20 cellular contexts compared by ENCODE assay signal in genomic region chr17:73765824-73766563, GRCh38.
DNase-seq lines count a peak whose midpoint lies in the region; ATAC-seq and TF ChIP-seq lines count a peak whose summit lies in the region.
"Had no signal": no experiment of that assay in that cellular context is flagged by ENCODE, and none has a peak within 500 bp of the region (broad histone marks: within the 10 kb centered on the region; RNA-seq: fewer than 3 reads in every experiment).

No MANE protein-coding gene starts in this region.

- no peaks in the 10 kb centered on the region for H3K9me3 ChIP-seq in right atrium auricular region
- no peaks in the 10 kb centered on the region for H3K9me3 ChIP-seq in endodermal cell (ENCODE audit: control insufficient read depth, low read length)
- H3K9me3 ChIP-seq: left lung, psoas muscle, suprapubic skin had no signal

- ATAC-seq in Right ventricle myocardium superior (ENCODE audit: poor library complexity) (peak; percentile 59), HG03457 (IDR thresholded peaks at IDR 0.05; ENCODE audit: unreplicated experiment) (no peak)
- ATAC-seq: esophagus mucosa, left lung, PC-3, psoas muscle, WTC11 had no signal

- no peak for TF ChIP-seq CTCF in right atrium auricular region (IDR thresholded peaks at IDR 0.05)
- TF ChIP-seq CTCF in fibroblast of mammary gland (conservative IDR thresholded peaks at IDR 0.05; ENCODE audit: control insufficient read depth, insufficient read depth, low read depth, low read length), result no peak
- no peak for TF ChIP-seq CTCF in endodermal cell (conservative IDR thresholded peaks at IDR 0.05)

- no peak overlapping the region for H3K4me3 Mint-ChIP-seq in endodermal cell
- H3K4me3 Mint-ChIP-seq: activated CD4-positive, alpha-beta memory T cell treated with anti-CD3 and anti-CD28 coated beads, Interleukin-2, amount 10 ng/mL, durations not matched to agents 7 days and 5 days; neural progenitor cell; WTC11 had no signal

- intact Hi-C loops in Right ventricle myocardium superior (cut with DNase I), result no loop called here

- no peak overlapping the region for H3K9ac ChIP-seq in endodermal cell (ENCODE audit: extremely low read depth, low read length, poor library complexity, severe bottlenecking)
- H3K9ac ChIP-seq: neural progenitor cell had no signal

- peaks cover under 1% of the 10 kb centered on the region for H3K4me1 Mint-ChIP-seq in endodermal cell
- H3K4me1 Mint-ChIP-seq: activated CD4-positive, alpha-beta memory T cell treated with anti-CD3 and anti-CD28 coated beads, Interleukin-2, amount 10 ng/mL, durations not matched to agents 7 days and 5 days; CD4-positive, alpha-beta memory T cell; WTC11 had no signal

- H3K27me3 ChIP-seq in right atrium auricular region (no peaks in the 10 kb centered on the region), endodermal cell (ENCODE audit: control insufficient read depth, insufficient read depth, low read length, poor library complexity, severe bottlenecking) (no peaks in the 10 kb centered on the region)
- H3K27me3 ChIP-seq: left lung, neural progenitor cell had no signal

- no peak overlapping the region for H3K27ac Mint-ChIP-seq in endodermal cell
- H3K27ac Mint-ChIP-seq: activated CD4-positive, alpha-beta memory T cell treated with anti-CD3 and anti-CD28 coated beads, Interleukin-2, amount 10 ng/mL, durations not matched to agents 7 days and 5 days; CD4-positive, alpha-beta memory T cell; neural progenitor cell; WTC11 had no signal

- DNase-seq in Right ventricle myocardium superior (no peak), right atrium auricular region (ENCODE audit: low spot score) (no peak), NCI-H2107 (lab: John Stamatoyannopoulos, UW) (peak; percentile 84), fibroblast of mammary gland (ENCODE audit: low read depth) (peak; percentile 19), NCI-H446 (lab: John Stamatoyannopoulos, UW) (no peak), endodermal cell (no peak)
- DNase-seq: activated CD4-positive, alpha-beta memory T cell treated with anti-CD3 and anti-CD28 coated beads, Interleukin-2, amount 10 ng/mL, durations not matched to agents 7 days and 5 days; activated naive CD4-positive, alpha-beta T cell; CD4-positive, alpha-beta memory T cell; effector CD4-positive, alpha-beta T cell; left lung; NCI-H82; PC-3; psoas muscle; stimulated activated CD4-positive, alpha-beta T cell treated with anti-CD3 and anti-CD28 coated beads, Interleukin-12 subunit alpha, Interleukin-12 subunit beta, amount 100 ng/mL, for 4 hours had no signal

- H3K9me3 Mint-ChIP-seq in endodermal cell, result no peaks in the 10 kb centered on the region
- H3K9me3 Mint-ChIP-seq: activated CD4-positive, alpha-beta memory T cell treated with anti-CD3 and anti-CD28 coated beads, Interleukin-2, amount 10 ng/mL, durations not matched to agents 7 days and 5 days; neural progenitor cell; WTC11 had no signal

- peaks cover 0 to 23% of the 10 kb centered on the region in 2 donors for H3K4me1 ChIP-seq in right atrium auricular region
- H3K4me1 ChIP-seq in endodermal cell (ENCODE audit: control insufficient read depth, insufficient read depth, low read length), result no peaks in the 10 kb centered on the region
- H3K4me1 ChIP-seq: neural progenitor cell, psoas muscle had no signal

- H3K4me3 ChIP-seq in right atrium auricular region (no peak overlapping the region), fibroblast of mammary gland (ENCODE audit: control insufficient read depth, low read depth, low read length) (no peak overlapping the region), endodermal cell (ENCODE audit: low read length) (no peak overlapping the region)
- H3K4me3 ChIP-seq: left lung, neural progenitor cell, psoas muscle, suprapubic skin had no signal

- H3K27me3 Mint-ChIP-seq in endodermal cell (ENCODE audit: insufficient read depth), result peaks cover 17% of the 10 kb centered on the region

- no peaks in the 10 kb centered on the region for H3K36me3 ChIP-seq in right atrium auricular region
- H3K36me3 ChIP-seq in endodermal cell (ENCODE audit: control insufficient read depth, insufficient read depth, low read length), result no peaks in the 10 kb centered on the region
- H3K36me3 ChIP-seq: left lung, neural progenitor cell, suprapubic skin had no signal

- WGBS in endodermal cell (ENCODE audit: insufficient coverage in 1 of 2, insufficient read length in 1 of 2), 2 experiments, result 87 to 88% methylated on average over 14 to 17 of the region's 17 CpGs

- no peaks in the 10 kb centered on the region for H3K36me3 Mint-ChIP-seq in endodermal cell (ENCODE audit: low read depth)
- H3K36me3 Mint-ChIP-seq: CD4-positive, alpha-beta memory T cell; neural progenitor cell; WTC11 had no signal

- H3K27ac ChIP-seq in right atrium auricular region, result no peak overlapping the region
- H3K27ac ChIP-seq in endodermal cell (ENCODE audit: low read depth, low read length), result no peak overlapping the region
- H3K27ac ChIP-seq: left lung, neural progenitor cell, psoas muscle, suprapubic skin had no signal

Comparison
In these comparisons a context has a peak if more than half of its experiments do, and no peak if none do; other contexts are left out.
1. DNase-seq: peak in NCI-H2107 (single experiment) and fibroblast of mammary gland (single experiment); none in Right ventricle myocardium superior (single experiment), right atrium auricular region (single experiment), NCI-H446 (0 of 2) and endodermal cell (single experiment).